Comparison of ENCODE assay signal across 1 cellular context in the genomic region with DNA sequence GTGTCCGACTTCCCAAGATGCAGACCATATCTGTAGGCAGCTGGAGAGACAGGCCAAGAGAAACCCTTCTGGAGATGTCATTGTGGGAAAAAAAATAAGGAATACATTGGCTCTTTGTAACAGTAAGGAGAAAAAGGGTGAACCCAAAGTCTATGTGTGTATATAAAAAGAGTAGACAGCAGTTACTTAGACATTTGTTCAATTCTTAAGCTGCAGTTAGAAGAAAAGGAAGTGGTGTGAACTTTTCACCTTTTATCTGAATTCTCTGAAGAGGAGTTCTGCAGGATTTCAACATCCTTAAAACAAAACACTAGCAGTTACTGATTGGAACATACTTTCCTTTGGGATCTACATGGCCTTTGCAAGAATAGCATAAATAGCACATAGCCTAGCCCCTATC.
A peak's percentile ranks its signal among the peaks of the same experiment; 100 is the strongest.
TF ChIP-seq lines count a peak whose summit lies in the region.

No MANE protein-coding gene starts in this region.

TF ChIP-seq in K562, 482 proteins besides CTCF, POLR2A, EP300 and RAD21 (continues in another document):
- TF ChIP-seq CCNT2 (IDR thresholded peaks at IDR 0.05; ENCODE audit: borderline replicate concordance, extremely low read depth, insufficient read length, low read depth, low read length) (peak; percentile 41), RBBP5 (IDR thresholded peaks at IDR 0.05; ENCODE audit: borderline replicate concordance, insufficient read depth, low read length, poor library complexity, severe bottlenecking) (peak; percentile 64), ZNF184 (CRISPR knock-in tag; IDR thresholded peaks at IDR 0.05) (no peak), SMAD2 (IDR thresholded peaks at IDR 0.05; ENCODE audit: low read depth, low read length) (no peak), FOXK1 (CRISPR knock-in tag; IDR thresholded peaks at IDR 0.05; ENCODE audit: borderline replicate concordance) (no peak), DPF2 (IDR thresholded peaks at IDR 0.05) (peak; percentile 77), RNF219 (CRISPR knock-in tag; IDR thresholded peaks at IDR 0.05) (no peak), SRF (CRISPR knock-in tag; IDR thresholded peaks at IDR 0.05) (no peak), TRIM25 (IDR thresholded peaks at IDR 0.05; ENCODE audit: borderline replicate concordance) (no peak), ATF2 (CRISPR knock-in tag; IDR thresholded peaks at IDR 0.05) (no peak), CBX3 (IDR thresholded peaks at IDR 0.05; ENCODE audit: borderline replicate concordance in 1 of 2, low read length in 2 of 2) (no peak), HDAC2 (IDR thresholded peaks at IDR 0.05) (peak; percentile 74), ZNF586 (CRISPR knock-in tag; conservative IDR thresholded peaks at IDR 0.05) (no peak), NCOA1 (IDR thresholded peaks at IDR 0.05; ENCODE audit: low read depth) (0 out of 2 replicates have a peak, but pooled peaks have one; percentile 46), SMARCB1 (IDR thresholded peaks at IDR 0.05; ENCODE audit: insufficient read length, low read depth) (no peak), GTF2A2 (tag; IDR thresholded peaks at IDR 0.05) (no peak), ZNF318 (IDR thresholded peaks at IDR 0.05; ENCODE audit: borderline replicate concordance in 1 of 2, low read depth in 1 of 2) (0 out of 4 replicates have a peak, but pooled peaks of 1 of the 2 experiments have one; percentile 36), RBFOX2 (IDR thresholded peaks at IDR 0.05; ENCODE audit: low read depth, low read length) (no peak), ZNF589 (CRISPR knock-in tag; IDR thresholded peaks at IDR 0.05; ENCODE audit: low read depth) (0 out of 2 replicates have a peak, but pooled peaks have one; percentile 29), POLR2H (tag; IDR thresholded peaks at IDR 0.05; ENCODE audit: low read depth) (0 out of 2 replicates have a peak, but pooled peaks have one; percentile 57), ETV1 (tag; conservative IDR thresholded peaks at IDR 0.05; ENCODE audit: low read depth) (peak; percentile 55), ZKSCAN8 (CRISPR knock-in tag; IDR thresholded peaks at IDR 0.05) (peak; percentile 43; the same call in 1 of the 2 replicates), ZNF76 (CRISPR knock-in tag; IDR thresholded peaks at IDR 0.05; ENCODE audit: borderline replicate concordance) (no peak), HNRNPUL1 (IDR thresholded peaks at IDR 0.05; ENCODE audit: low read length) (no peak), ASH1L (IDR thresholded peaks at IDR 0.05; ENCODE audit: borderline replicate concordance, low read depth, partially characterized antibody) (no peak), GATAD2B (IDR thresholded peaks at IDR 0.05; ENCODE audit: borderline replicate concordance) (peak; percentile 23; the same call in 1 of the 2 replicates), TCF3 (CRISPR knock-in tag; IDR thresholded peaks at IDR 0.05) (peak; percentile 28; the same call in 1 of the 2 replicates), FUS (optimal IDR thresholded peaks at IDR 0.05; ENCODE audit: low read depth, low read length) (peak; percentile 30), TFAM (CRISPR knock-in tag; conservative IDR thresholded peaks at IDR 0.05) (no peak), DDX20 (tag; IDR thresholded peaks at IDR 0.05; ENCODE audit: low read depth) (peak; percentile 38; the same call in 1 of the 2 replicates), PTRF (tag; IDR thresholded peaks at IDR 0.05) (no peak), ZNF639 (CRISPR knock-in tag; conservative IDR thresholded peaks at IDR 0.05 in 1 of 2, IDR thresholded peaks at IDR 0.05 in 1 of 2) (peak in 1 of 2 experiments; percentile 74; a peak in 2 of 4 replicates), RBM22 (IDR thresholded peaks at IDR 0.05; ENCODE audit: low read depth, low read length, poor library complexity, severe bottlenecking) (no peak), KHSRP (IDR thresholded peaks at IDR 0.05) (no peak), ZNF551 (CRISPR knock-in tag; IDR thresholded peaks at IDR 0.05) (no peak), TEAD4 (IDR thresholded peaks at IDR 0.05; ENCODE audit: low read length) (peak; percentile 73), TEAD4 (CRISPR knock-in tag; IDR thresholded peaks at IDR 0.05; ENCODE audit: borderline replicate concordance) (no peak), NELFE (IDR thresholded peaks at IDR 0.05; ENCODE audit: insufficient read depth, insufficient read length) (no peak)
- TF ChIP-seq, protein P1, sequence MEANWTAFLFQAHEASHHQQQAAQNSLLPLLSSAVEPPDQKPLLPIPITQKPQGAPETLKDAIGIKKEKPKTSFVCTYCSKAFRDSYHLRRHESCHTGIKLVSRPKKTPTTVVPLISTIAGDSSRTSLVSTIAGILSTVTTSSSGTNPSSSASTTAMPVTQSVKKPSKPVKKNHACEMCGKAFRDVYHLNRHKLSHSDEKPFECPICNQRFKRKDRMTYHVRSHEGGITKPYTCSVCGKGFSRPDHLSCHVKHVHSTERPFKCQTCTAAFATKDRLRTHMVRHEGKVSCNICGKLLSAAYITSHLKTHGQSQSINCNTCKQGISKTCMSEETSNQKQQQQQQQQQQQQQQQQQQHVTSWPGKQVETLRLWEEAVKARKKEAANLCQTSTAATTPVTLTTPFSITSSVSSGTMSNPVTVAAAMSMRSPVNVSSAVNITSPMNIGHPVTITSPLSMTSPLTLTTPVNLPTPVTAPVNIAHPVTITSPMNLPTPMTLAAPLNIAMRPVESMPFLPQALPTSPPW (CRISPR knock-in tag; IDR thresholded peaks at IDR 0.05): no peak
- TF ChIP-seq, protein P2, sequence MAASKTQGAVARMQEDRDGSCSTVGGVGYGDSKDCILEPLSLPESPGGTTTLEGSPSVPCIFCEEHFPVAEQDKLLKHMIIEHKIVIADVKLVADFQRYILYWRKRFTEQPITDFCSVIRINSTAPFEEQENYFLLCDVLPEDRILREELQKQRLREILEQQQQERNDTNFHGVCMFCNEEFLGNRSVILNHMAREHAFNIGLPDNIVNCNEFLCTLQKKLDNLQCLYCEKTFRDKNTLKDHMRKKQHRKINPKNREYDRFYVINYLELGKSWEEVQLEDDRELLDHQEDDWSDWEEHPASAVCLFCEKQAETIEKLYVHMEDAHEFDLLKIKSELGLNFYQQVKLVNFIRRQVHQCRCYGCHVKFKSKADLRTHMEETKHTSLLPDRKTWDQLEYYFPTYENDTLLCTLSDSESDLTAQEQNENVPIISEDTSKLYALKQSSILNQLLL (CRISPR knock-in tag; IDR thresholded peaks at IDR 0.05; ENCODE audit: borderline replicate concordance): no peak
- TF ChIP-seq, protein P3, sequence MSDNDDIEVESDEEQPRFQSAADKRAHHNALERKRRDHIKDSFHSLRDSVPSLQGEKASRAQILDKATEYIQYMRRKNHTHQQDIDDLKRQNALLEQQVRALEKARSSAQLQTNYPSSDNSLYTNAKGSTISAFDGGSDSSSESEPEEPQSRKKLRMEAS (CRISPR knock-in tag; IDR thresholded peaks at IDR 0.05): no peak
- TF ChIP-seq, protein P4, sequence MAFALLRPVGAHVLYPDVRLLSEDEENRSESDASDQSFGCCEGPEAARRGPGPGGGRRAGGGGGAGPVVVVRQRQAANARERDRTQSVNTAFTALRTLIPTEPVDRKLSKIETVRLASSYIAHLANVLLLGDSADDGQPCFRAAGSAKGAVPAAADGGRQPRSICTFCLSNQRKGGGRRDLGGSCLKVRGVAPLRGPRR (CRISPR knock-in tag; IDR thresholded peaks at IDR 0.05): no peak
